ENCODE assay signal across 8 cellular contexts in the genomic region with DNA sequence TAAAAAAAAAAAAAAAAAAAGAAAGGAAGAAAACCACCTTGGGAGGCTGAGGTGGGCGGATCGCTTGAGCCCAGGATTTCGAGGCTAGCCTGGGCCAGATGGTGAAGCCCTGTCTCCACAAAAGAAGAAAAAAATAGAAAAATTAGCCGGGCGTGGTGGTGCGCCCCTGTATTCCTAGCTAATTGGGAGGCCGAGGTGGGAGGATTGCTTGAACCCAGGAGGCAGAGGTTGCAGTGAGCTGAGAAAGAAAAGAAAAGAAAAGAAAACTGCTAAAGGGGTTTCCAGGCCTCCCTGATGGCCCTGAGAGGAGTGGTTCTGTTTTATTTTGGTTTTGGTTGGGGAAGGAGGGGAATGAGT. TPM values are rescaled to one million over a fixed set of nuclear protein-coding genes. Genes with fewer than 3 reads are reported as not detected.
DNase-seq lines count a peak whose midpoint lies in the region; ATAC-seq, FAIRE-seq and TF ChIP-seq lines count a peak whose summit lies in the region.

No MANE protein-coding gene starts in this region.

- H3K9me3 ChIP-seq in K562 (replicated peaks; ENCODE audit: control insufficient read depth, insufficient read depth, low read depth, low read length): no peaks in the 10 kb centered on the region

- peaks cover 4% of the 10 kb centered on the region for H3K9me3 Mint-ChIP-seq in stimulated activated naive CD8-positive, alpha-beta T cell treated with anti-CD3 and anti-CD28 coated beads, Interleukin-15, Interleukin-2, amounts not matched to agents 100 ng/mL and 50 ng/mL, for 24 hours
- no peaks in the 10 kb centered on the region for H3K9me3 Mint-ChIP-seq in mesothelial cell of epicardium

- H3K4me2 ChIP-seq in K562 (ENCODE audit: insufficient read depth, low read length): peak overlapping the region; percentile 99

- H3K79me2 ChIP-seq in K562 (ENCODE audit: control insufficient read depth, insufficient read depth, low read length): peaks cover 89% of the 10 kb centered on the region

- no peaks in the 10 kb centered on the region for H3K27me3 ChIP-seq in K562 (ENCODE audit: control insufficient read depth in 2 of 2, insufficient read depth in 2 of 2, low read length in 2 of 2)

- H3K27ac ChIP-seq in K562 (ENCODE audit: extremely low read depth, low read depth, low read length): peak overlapping the region; percentile 97

- H2AFZ ChIP-seq in K562 (ENCODE audit: low read depth, low read length): no peak overlapping the region

- POLR2A ChIA-PET in K562 (lab: Yijun Ruan, JAX): interaction anchor here (1.0 kb wide), 1 partner anchor 45 kb away, joined by 4 read pairs; no protein-coding TSS in a partner anchor

- intact Hi-C loops in K562 (cut with micrococcal nuclease): no loop called here

- TF ChIP-seq EP300 in K562 (IDR thresholded peaks at IDR 0.05; ENCODE audit: low read length): no peak

- peaks cover 4% of the 10 kb centered on the region for H3K27me3 Mint-ChIP-seq in stimulated activated naive CD8-positive, alpha-beta T cell treated with anti-CD3 and anti-CD28 coated beads, Interleukin-15, Interleukin-2, amounts not matched to agents 100 ng/mL and 50 ng/mL, for 24 hours
- no peaks in the 10 kb centered on the region for H3K27me3 Mint-ChIP-seq in mesothelial cell of epicardium (ENCODE audit: low read depth)

- peak overlapping the region; percentile 72 for H3K4me3 ChIP-seq in K562

- BruUV-seq in K562 (replicated peaks; lab: Mats Ljungman, UMichigan): no TSS peak

- CTCF ChIA-PET in K562 (lab: Yijun Ruan, JAX; ENCODE audit: low intra/inter-chr PET ratio): no interaction called here

- peak overlapping the region; percentile 94 for H3K4me3 Mint-ChIP-seq in stimulated activated naive CD8-positive, alpha-beta T cell treated with anti-CD3 and anti-CD28 coated beads, Interleukin-15, Interleukin-2, amounts not matched to agents 100 ng/mL and 50 ng/mL, for 24 hours
- H3K4me3 Mint-ChIP-seq in mesothelial cell of epicardium: peak overlapping the region; percentile 94

- H3K9me1 ChIP-seq in K562 (ENCODE audit: control insufficient read depth, insufficient read depth, low read length): no peaks in the 10 kb centered on the region

- TF ChIP-seq CTCF in K562 (IDR thresholded peaks at IDR 0.05 in 2 of 3, conservative IDR thresholded peaks at IDR 0.05 in 1 of 3; ENCODE audit: insufficient read depth in 2 of 3, low read depth in 1 of 3, low read length in 3 of 3): no peak
- no peak for TF ChIP-seq CTCF in mesothelial cell of epicardium (IDR thresholded peaks at IDR 0.05; ENCODE audit: unreplicated experiment)

- H4K20me1 ChIP-seq in K562 (replicated peaks; ENCODE audit: control insufficient read depth, insufficient read depth, low read length): peaks cover 4% of the 10 kb centered on the region

- TF ChIP-seq RAD21 in K562 (CRISPR knock-in tag; conservative IDR thresholded peaks at IDR 0.05 in 1 of 2, IDR thresholded peaks at IDR 0.05 in 1 of 2): no peak

- no peak for DNase-seq in stimulated activated naive CD8-positive, alpha-beta T cell treated with anti-CD3 and anti-CD28 coated beads, Interleukin-15, Interleukin-2, amounts not matched to agents 100 U/mL and 50 U/mL, for 24 hours
- DNase-seq in K562 (ENCODE audit: extremely low read depth in 1 of 4, low spot score in 3 of 4) (no peak), mesothelial cell of epicardium (ENCODE audit: low spot score in 2 of 2, unreplicated experiment in 2 of 2) (no peak), RKO (ENCODE audit: low spot score) (no peak), NCI-H2227 (lab: John Stamatoyannopoulos, UW; ENCODE audit: unreplicated experiment) (no peak)
- no peak for DNase-seq in activated CD4-positive, alpha-beta T cell treated with anti-CD3 and anti-CD28 coated beads, Interleukin-2, amount 50 U/mL, for 1 hour

- FAIRE-seq in K562 (lab: Jason Lieb, UNC): no peak

- H3K36me3 Mint-ChIP-seq in stimulated activated naive CD8-positive, alpha-beta T cell treated with anti-CD3 and anti-CD28 coated beads, Interleukin-15, Interleukin-2, amounts not matched to agents 100 ng/mL and 50 ng/mL, for 24 hours (ENCODE audit: low read depth): peaks cover 38% of the 10 kb centered on the region
- peaks cover 12% of the 10 kb centered on the region for H3K36me3 Mint-ChIP-seq in mesothelial cell of epicardium

- in situ Hi-C loops in K562 (cut with MboI): no loop called here

- WGBS in K562 (ENCODE audit: insufficient coverage, low coverage, missing lambda C conversion rate): 73% methylated on average over 5 of the region's 7 CpGs

- no peak for ATAC-seq in stimulated activated naive CD8-positive, alpha-beta T cell treated with anti-CD3 and anti-CD28 coated beads, Interleukin-15, Interleukin-2, amounts not matched to agents 100 U/mL and 50 U/mL, for 24 hours
- ATAC-seq in K562 (no peak), HG03457 (IDR thresholded peaks at IDR 0.05; ENCODE audit: unreplicated experiment) (no peak)

- peak overlapping the region; percentile 97 for H3K9ac ChIP-seq in K562 (ENCODE audit: insufficient read depth in 1 of 2, low read depth in 2 of 2, low read length in 2 of 2)

- H3K4me1 ChIP-seq in K562 (replicated peaks in 1 of 2; ENCODE audit: control insufficient read depth in 2 of 2, insufficient read depth in 2 of 2, low read length in 2 of 2): peaks cover 13 to 18% of the 10 kb centered on the region in 2 experiments; a peak in 4 of 5 replicates

- H3K27ac Mint-ChIP-seq in stimulated activated naive CD8-positive, alpha-beta T cell treated with anti-CD3 and anti-CD28 coated beads, Interleukin-15, Interleukin-2, amounts not matched to agents 100 ng/mL and 50 ng/mL, for 24 hours: peak overlapping the region; percentile 100
- H3K27ac Mint-ChIP-seq in mesothelial cell of epicardium: peak overlapping the region; percentile 84

- peaks cover 53% of the 10 kb centered on the region for H3K4me1 Mint-ChIP-seq in stimulated activated naive CD8-positive, alpha-beta T cell treated with anti-CD3 and anti-CD28 coated beads, Interleukin-15, Interleukin-2, amounts not matched to agents 100 ng/mL and 50 ng/mL, for 24 hours (ENCODE audit: low read depth)
- peaks cover 26% of the 10 kb centered on the region for H3K4me1 Mint-ChIP-seq in mesothelial cell of epicardium

- TF ChIP-seq POLR2A in K562 (conservative IDR thresholded peaks at IDR 0.05): no peak

- peaks cover 45% of the 10 kb centered on the region; the same call in 2 of the 3 replicates for H3K36me3 ChIP-seq in K562 (ENCODE audit: control insufficient read depth, insufficient read depth, low read length)

TF ChIP-seq in K562, 482 proteins besides CTCF, POLR2A, EP300 and RAD21 (continues in another document):
- TF ChIP-seq ZBED1 (IDR thresholded peaks at IDR 0.05) (no peak), ZSCAN29 (IDR thresholded peaks at IDR 0.05) (no peak)

RNA-seq across cellular contexts. Expression of gene ZNF473, which starts 0.7 kb away (rescaled TPM):
- total RNA-seq in K562 (2011; cell fraction: chromatin; rRNA removed; ENCODE audit: low replicate concordance): 62.3 and 79.4 TPM in 2 replicates
- total RNA-seq in K562 (2011; cell fraction: nucleolus; rRNA removed): 43.7 and 50.0 TPM in 2 replicates
- 58.1 and 66.7 TPM in 2 replicates for total RNA-seq in K562 (2011; cell fraction: nucleoplasm; rRNA removed)
- 24.0 and 27.6 TPM in 2 replicates for total RNA-seq in K562 (2014; rRNA removed)
- 31.0 and 31.6 TPM in 2 replicates for total RNA-seq in K562 (2014; rRNA removed; fragmentation: Illumina TruSeq; extraction: Trizol)
- total RNA-seq in K562 (2015; rRNA removed; fragmentation: Illumina TruSeq; extraction: Trizol): 30.8 and 32.0 TPM in 2 replicates
- total RNA-seq in K562 (2021): 28.5 and 33.9 TPM in 2 replicates
- polyA plus RNA-seq in K562 (2011; rRNA removed): 20.8 and 27.9 TPM in 2 replicates
- polyA plus RNA-seq in K562 (2011; cell fraction: cytosol; rRNA removed): 13.4 TPM in 2 replicates
- 34.3 and 42.1 TPM in 2 replicates for polyA plus RNA-seq in K562 (2011; cell fraction: nucleus; rRNA removed)
- 15.3 and 16.4 TPM in 2 replicates for polyA plus RNA-seq in K562 (2012)
- polyA plus RNA-seq in K562 (2014; fragmentation: Illumina TruSeq; extraction: Trizol): 26.1 and 30.0 TPM in 2 replicates
- polyA plus RNA-seq in K562 (2014; fragmentation: Nextera tagmentation; extraction: Ambion mirVana): 10 to 100 TPM in 1 of 2 experiments, 1 to 10 TPM in 1; 8.2 to 34.0 TPM
- 19.2 and 19.7 TPM in 2 replicates for polyA plus RNA-seq in K562 (2014; rRNA removed)
- polyA minus RNA-seq in K562 (2011; rRNA and poly(A)+ RNA removed): 39.3 and 45.2 TPM in 2 replicates
- 11.9 and 21.9 TPM in 2 replicates for polyA minus RNA-seq in K562 (2011; cell fraction: cytosol; rRNA and poly(A)+ RNA removed)
- polyA minus RNA-seq in K562 (2011; cell fraction: nucleus; rRNA and poly(A)+ RNA removed): 21.1 and 29.0 TPM in 2 replicates
- total RNA-seq in mesothelial cell of epicardium: 11.1 to 13.1 TPM (median 12.4 TPM) in 3 replicates

RNA-seq across cellular contexts. Expression of gene VRK3, which starts 1.4 kb away (rescaled TPM):
- 91.2 and 165 TPM in 2 replicates for total RNA-seq in K562 (2011; cell fraction: chromatin; rRNA removed; ENCODE audit: low replicate concordance)
- total RNA-seq in K562 (2011; cell fraction: nucleolus; rRNA removed): 66.3 and 85.0 TPM in 2 replicates
- 86.5 and 113 TPM in 2 replicates for total RNA-seq in K562 (2011; cell fraction: nucleoplasm; rRNA removed)
- 32.7 and 34.8 TPM in 2 replicates for total RNA-seq in K562 (2014; rRNA removed)
- total RNA-seq in K562 (2014; rRNA removed; fragmentation: Illumina TruSeq; extraction: Trizol): 43.3 and 49.8 TPM in 2 replicates
- 42.9 TPM in 2 replicates for total RNA-seq in K562 (2015; rRNA removed; fragmentation: Illumina TruSeq; extraction: Trizol)
- 49.7 and 54.4 TPM in 2 replicates for total RNA-seq in K562 (2021)
- 42.8 and 45.3 TPM in 2 replicates for polyA plus RNA-seq in K562 (2011; rRNA removed)
- 34.7 and 47.2 TPM in 2 replicates for polyA plus RNA-seq in K562 (2011; cell fraction: cytosol; rRNA removed)
- polyA plus RNA-seq in K562 (2011; cell fraction: nucleus; rRNA removed): 43.9 and 50.7 TPM in 2 replicates
- 57.4 and 62.2 TPM in 2 replicates for polyA plus RNA-seq in K562 (2012)
- 79.4 and 94.3 TPM in 2 replicates for polyA plus RNA-seq in K562 (2014; fragmentation: Illumina TruSeq; extraction: Trizol)
- polyA plus RNA-seq in K562 (2014; fragmentation: Nextera tagmentation; extraction: Ambion mirVana): 10 to 100 TPM; 33.3 to 55.9 TPM
- polyA plus RNA-seq in K562 (2014; rRNA removed): 25.6 and 35.9 TPM in 2 replicates
- polyA minus RNA-seq in K562 (2011; rRNA and poly(A)+ RNA removed): 23.6 and 24.3 TPM in 2 replicates
- polyA minus RNA-seq in K562 (2011; cell fraction: cytosol; rRNA and poly(A)+ RNA removed): 15.4 and 22.8 TPM in 2 replicates
- 21.0 and 35.8 TPM in 2 replicates for polyA minus RNA-seq in K562 (2011; cell fraction: nucleus; rRNA and poly(A)+ RNA removed)
- total RNA-seq in mesothelial cell of epicardium: 40.1 to 42.0 TPM (median 40.6 TPM) in 3 replicates
